Comparison of ENCODE assay signal across 9 cellular contexts in the genomic region with DNA sequence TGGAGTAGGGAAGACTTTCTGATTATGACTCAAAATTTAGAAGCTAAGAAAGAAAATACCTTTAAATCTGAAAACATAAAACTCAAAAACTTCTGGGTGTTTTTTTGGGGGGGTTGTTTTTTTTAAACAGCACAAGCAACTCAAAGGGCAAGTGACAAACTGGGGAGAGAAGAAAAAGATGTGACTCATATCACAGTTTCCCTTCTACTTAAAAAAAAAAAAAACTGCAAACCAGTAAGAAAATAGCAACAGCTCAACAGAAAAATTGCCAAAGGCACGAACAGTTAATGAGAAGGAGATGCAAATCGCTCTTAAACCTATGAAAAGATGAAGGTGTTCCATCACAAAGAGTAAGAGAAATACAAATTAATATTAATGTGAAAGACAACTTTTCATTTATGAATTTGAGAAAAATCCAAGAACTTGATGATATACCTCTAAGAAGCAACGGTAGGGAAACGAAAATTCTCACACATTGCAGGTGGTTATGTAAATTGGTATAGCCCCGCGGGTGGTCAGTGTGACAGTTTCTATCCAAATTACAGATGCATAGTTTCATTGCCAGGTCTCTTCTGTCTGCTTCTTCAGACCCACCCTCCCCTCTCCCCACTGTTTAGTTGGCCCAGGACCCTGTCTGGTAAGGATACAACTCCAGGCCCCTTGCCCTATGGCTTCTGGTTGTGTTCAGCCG. TPM values are rescaled to one million over a fixed set of nuclear protein-coding genes. Genes with fewer than 3 reads are reported as not detected.
DNase-seq lines count a peak whose midpoint lies in the region; ATAC-seq and TF ChIP-seq lines count a peak whose summit lies in the region.
"Had no signal": no experiment of that assay in that cellular context is flagged by ENCODE, and none has a peak within 500 bp of the region (broad histone marks: within the 10 kb centered on the region; RNA-seq: fewer than 3 reads in every experiment).

No MANE protein-coding gene starts in this region.

- peaks cover 48% of the 10 kb centered on the region for H3K36me3 Mint-ChIP-seq in endothelial cell (ENCODE audit: low read depth, unreplicated experiment)

- TF ChIP-seq CTCF in HL-60 (IDR thresholded peaks at IDR 0.05; ENCODE audit: insufficient read depth, low read length) (no peak), endothelial cell (IDR thresholded peaks at IDR 0.05; ENCODE audit: unreplicated experiment) (no peak)

- H3K27ac Mint-ChIP-seq in endothelial cell (ENCODE audit: unreplicated experiment): no peak overlapping the region

- H3K4me3 Mint-ChIP-seq in endothelial cell (ENCODE audit: unreplicated experiment): peak overlapping the region; percentile 37

- peaks cover 11% of the 10 kb centered on the region for H3K4me1 Mint-ChIP-seq in endothelial cell (ENCODE audit: unreplicated experiment)

- peaks cover 5% of the 10 kb centered on the region for H3K27me3 Mint-ChIP-seq in endothelial cell (ENCODE audit: unreplicated experiment)

- H3K4me3 ChIP-seq in HL-60 (replicated peaks; ENCODE audit: insufficient read depth, low read length): no peak overlapping the region
- H3K4me3 ChIP-seq: suprapubic skin had no signal

- DNase-seq in HL-60 (ENCODE audit: low read depth in 1 of 2, low spot score in 1 of 2) (no peak), endothelial cell (ENCODE audit: low spot score) (no peak), Ammon's horn (ENCODE audit: low spot score) (no peak), NCI-H748 treated with DMSO at 0.1 percent for 48 hours (lab: John Stamatoyannopoulos, UW) (no peak), anterior cingulate cortex (lab: John Stamatoyannopoulos, UW) (no peak), DMS153 treated with DMSO at 0.1 percent for 48 hours (lab: John Stamatoyannopoulos, UW; ENCODE audit: unreplicated experiment) (no peak)

- ATAC-seq in GM18502 (IDR thresholded peaks at IDR 0.05; ENCODE audit: poor library complexity, unreplicated experiment) (peak; percentile 77), GM21528 (IDR thresholded peaks at IDR 0.05; ENCODE audit: low FRiP score, unreplicated experiment) (peak; percentile 69)

- H3K27ac ChIP-seq in HL-60 (replicated peaks): peak overlapping the region; percentile 21; the same call in 1 of the 2 replicates
- H3K27ac ChIP-seq: suprapubic skin had no signal

- no peaks in the 10 kb centered on the region for H3K27me3 ChIP-seq in HL-60 (ENCODE audit: insufficient read depth, poor library complexity, severe bottlenecking)
- H3K27me3 ChIP-seq: suprapubic skin had no signal

- H3K9me3 Mint-ChIP-seq in endothelial cell (ENCODE audit: unreplicated experiment): no peaks in the 10 kb centered on the region

RNA-seq across cellular contexts. Expression of gene IFNAR2, which starts 9.0 kb away (rescaled TPM):
- 21.3 TPM for total RNA-seq in endothelial cell (ENCODE audit: unreplicated experiment)

RNA-seq across cellular contexts. Expression of gene IL10RB, which starts 27.5 kb away (rescaled TPM):
- total RNA-seq in endothelial cell (ENCODE audit: unreplicated experiment): 13.0 TPM
